In genomic region chr2:159933727-159934049, GRCh38 we compare ENCODE assay signal across 11 cellular contexts. TPM values are rescaled to one million over a fixed set of nuclear protein-coding genes. Genes with fewer than 3 reads are reported as not detected.
DNase-seq lines count a peak whose midpoint lies in the region; ATAC-seq and TF ChIP-seq lines count a peak whose summit lies in the region.
"Had no signal": no experiment of that assay in that cellular context is flagged by ENCODE, and none has a peak within 500 bp of the region (broad histone marks: within the 10 kb centered on the region; RNA-seq: fewer than 3 reads in every experiment).

No MANE protein-coding gene starts in this region.

- peaks cover 7% of the 10 kb centered on the region for H3K4me1 ChIP-seq in testis
- H3K4me1 ChIP-seq: body of pancreas had no signal

- POLR2A ChIA-PET in GM10248 (lab: Yijun Ruan, JAX) = no interaction called here

- H3K4me3 ChIP-seq in coronary artery (no peak overlapping the region), testis (no peak overlapping the region)
- H3K4me3 ChIP-seq: body of pancreas, K562 had no signal

- no peaks in the 10 kb centered on the region for H3K9me3 ChIP-seq in testis
- H3K9me3 ChIP-seq: body of pancreas had no signal

- ATAC-seq in GM21423 (IDR thresholded peaks at IDR 0.05; ENCODE audit: unreplicated experiment) = peak; percentile 93
- ATAC-seq in HG03378 (IDR thresholded peaks at IDR 0.05; ENCODE audit: unreplicated experiment) = peak; percentile 91
- no peak for ATAC-seq in left colon
- ATAC-seq: body of pancreas, K562 had no signal

- DNase-seq in GM10248 (ENCODE audit: extremely low spot score) = peak; percentile 22
- no peak for DNase-seq in coronary artery (ENCODE audit: low spot score)
- no peak for DNase-seq in effector CD4-positive, alpha-beta T cell
- no peak for DNase-seq in left colon
- no peak for DNase-seq in testis
- no peak for DNase-seq in NCI-H524 treated with DMSO at 0.1 percent for 48 hours (lab: John Stamatoyannopoulos, UW)
- DNase-seq: Calu3 had no signal

- H3K27ac ChIP-seq in coronary artery (peak overlapping the region; percentile 48 to 63), testis (no peak overlapping the region)
- H3K27ac ChIP-seq: body of pancreas had no signal

- CTCF ChIA-PET in GM10248 (lab: Yijun Ruan, JAX) = interaction anchor here (7.5 kb wide), 1 partner anchor 13 kb away, joined by 50 read pairs; no protein-coding TSS in a partner anchor

- H3K27me3 ChIP-seq in testis = no peaks in the 10 kb centered on the region
- H3K27me3 ChIP-seq: body of pancreas had no signal

- H3K36me3 ChIP-seq in testis (ENCODE audit: low read depth, missing control alignments) = no peaks in the 10 kb centered on the region

- no peak for TF ChIP-seq POLR2A in testis (IDR thresholded peaks at IDR 0.05)

- intact Hi-C loops in left colon (cut with DNase I, micrococcal nuclease) (no loop called here), testis (cut with DNase I; ENCODE audit: low total_unique reads) (no loop called here)

- WGBS in testis, 2 donors = 73 to 80% methylated on average over 2 of the region's 2 CpGs

- TF ChIP-seq CTCF in GM10248 (IDR thresholded peaks at IDR 0.05; ENCODE audit: control extremely low read depth, extremely low read depth, low read depth, missing control alignments) (no peak), coronary artery (IDR thresholded peaks at IDR 0.05) (no peak), testis (IDR thresholded peaks at IDR 0.05) (no peak)

RNA-seq across cellular contexts. Expression of gene LY75, which starts 29.1 kb away (rescaled TPM):
- 10 to 100 TPM; 34.9 to 55.9 TPM for total RNA-seq in left colon
- 1 to 10 TPM in 1 of 2 donors, under 1 TPM in 1; 0.63 to 1.5 TPM for total RNA-seq in testis
- polyA plus RNA-seq in testis (ENCODE audit: insufficient read depth, low read depth, low replicate concordance) = 1.8 TPM

Comparison
In these comparisons a context has a peak if more than half of its experiments do, and no peak if none do; other contexts are left out.
1. H3K27ac ChIP-seq: peak in coronary artery (2 of 2); none in testis (0 of 2).
2. RNA of gene LY75, which starts 29.1 kb away (total RNA-seq): 34.9 to 55.9 TPM in left colon; 0.63 to 1.5 TPM in testis; every median in the first group is over 10 times any median in the second.